In the genomic region with DNA sequence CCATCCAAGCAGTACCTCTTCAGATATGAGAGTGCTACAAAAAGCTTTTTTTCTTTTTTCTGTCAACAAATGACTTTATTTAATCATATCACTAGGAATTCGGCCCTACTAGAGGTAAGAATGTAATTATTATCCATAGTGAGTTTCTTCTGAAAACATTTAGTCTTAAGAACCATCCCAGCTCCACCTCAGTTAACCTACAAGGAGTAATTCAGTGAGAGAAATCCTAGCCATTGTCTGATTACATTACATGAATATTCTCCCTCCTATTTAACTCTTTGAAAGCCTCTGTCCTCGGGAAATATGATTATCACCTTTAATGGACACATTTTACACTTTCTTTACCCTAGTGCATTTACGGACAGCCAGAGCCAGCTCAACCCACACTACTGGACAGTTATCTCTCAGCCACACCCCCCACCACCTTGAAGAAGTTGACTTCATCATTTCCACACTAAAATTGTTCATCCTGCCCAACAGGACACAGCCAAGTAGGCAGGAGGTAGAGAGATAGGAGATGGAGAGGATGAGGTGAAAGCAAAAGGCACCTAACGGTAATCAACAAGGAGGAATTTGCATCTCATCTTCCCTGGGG, we compare ENCODE assay signal across 10 cellular contexts. TPM values are rescaled to one million over a fixed set of nuclear protein-coding genes. Genes with fewer than 3 reads are reported as not detected.
A peak's percentile ranks its signal among the peaks of the same experiment; 100 is the strongest.
DNase-seq lines count a peak whose midpoint lies in the region; ATAC-seq and TF ChIP-seq lines count a peak whose summit lies in the region.
"Had no signal": no experiment of that assay in that cellular context is flagged by ENCODE, and none has a peak within 500 bp of the region (broad histone marks: within the 10 kb centered on the region; RNA-seq: fewer than 3 reads in every experiment).

No MANE protein-coding gene starts in this region.

- H3K27me3 ChIP-seq in kidney epithelial cell (ENCODE audit: control insufficient read depth, insufficient read depth, low read length) (peaks cover 15% of the 10 kb centered on the region), thoracic aorta (replicated peaks; ENCODE audit: insufficient read depth) (no peaks in the 10 kb centered on the region), foreskin keratinocyte (peaks cover 37% of the 10 kb centered on the region)

- no peaks in the 10 kb centered on the region for H3K36me3 Mint-ChIP-seq in activated T-cell treated with anti-CD3 and anti-CD28 coated beads, Interleukin-2, amount 50 U/mL, for 24 hours (ENCODE audit: low read depth)
- no peaks in the 10 kb centered on the region for H3K36me3 Mint-ChIP-seq in activated naive CD8-positive, alpha-beta T cell treated with anti-CD3 and anti-CD28 coated beads, Interleukin-2, amount 50 U/mL, for 24 hours (ENCODE audit: low read depth)

- DNase-seq in activated T-cell treated with anti-CD3 and anti-CD28 coated beads, Interleukin-2, amount 50 U/mL, for 24 hours, result no peak
- no peak for DNase-seq in activated T-cell treated with anti-CD3 and anti-CD28 coated beads, Interleukin-2, amount 50 U/mL, for 1 hour
- DNase-seq in activated naive CD8-positive, alpha-beta T cell treated with anti-CD3 and anti-CD28 coated beads, Interleukin-2, amount 50 U/mL, for 24 hours, result no peak
- DNase-seq in kidney epithelial cell (ENCODE audit: low read depth) (no peak), thoracic aorta (ENCODE audit: low spot score) (no peak), foreskin keratinocyte (no peak)

- H3K4me1 Mint-ChIP-seq in activated T-cell treated with anti-CD3 and anti-CD28 coated beads, Interleukin-2, amount 50 U/mL, for 24 hours (ENCODE audit: low read depth), result peaks cover 14% of the 10 kb centered on the region
- peaks cover 10% of the 10 kb centered on the region for H3K4me1 Mint-ChIP-seq in activated naive CD8-positive, alpha-beta T cell treated with anti-CD3 and anti-CD28 coated beads, Interleukin-2, amount 50 U/mL, for 24 hours

- H3K27ac ChIP-seq in thoracic aorta (peak overlapping the region in 1 of 2 donors; percentile 51), foreskin keratinocyte (no peak overlapping the region)
- H3K27ac ChIP-seq: HL-60 had no signal

- no peaks in the 10 kb centered on the region for H3K9me3 ChIP-seq in thoracic aorta

- peaks cover 48% of the 10 kb centered on the region for H3K27me3 Mint-ChIP-seq in activated T-cell treated with anti-CD3 and anti-CD28 coated beads, Interleukin-2, amount 50 U/mL, for 24 hours
- H3K27me3 Mint-ChIP-seq in activated naive CD8-positive, alpha-beta T cell treated with anti-CD3 and anti-CD28 coated beads, Interleukin-2, amount 50 U/mL, for 24 hours, result peaks cover 50% of the 10 kb centered on the region

- H3K4me3 ChIP-seq in kidney epithelial cell (ENCODE audit: low read depth, low read length) (peak overlapping the region; percentile 50), thoracic aorta (peak overlapping the region; percentile 97)

- H3K4me3 Mint-ChIP-seq in activated T-cell treated with anti-CD3 and anti-CD28 coated beads, Interleukin-2, amount 50 U/mL, for 24 hours, result peak overlapping the region; percentile 73
- H3K4me3 Mint-ChIP-seq in activated naive CD8-positive, alpha-beta T cell treated with anti-CD3 and anti-CD28 coated beads, Interleukin-2, amount 50 U/mL, for 24 hours, result peak overlapping the region; percentile 54

- peaks cover 9 to 22% of the 10 kb centered on the region in 2 donors for H3K4me1 ChIP-seq in thoracic aorta (ENCODE audit: control insufficient read depth in 1 of 2, low read depth in 2 of 2)
- H3K4me1 ChIP-seq in foreskin keratinocyte, result no peaks in the 10 kb centered on the region

- H3K36me3 ChIP-seq in kidney epithelial cell (ENCODE audit: control insufficient read depth, insufficient read depth, low read length), result no peaks in the 10 kb centered on the region
- no peaks in the 10 kb centered on the region for H3K36me3 ChIP-seq in thoracic aorta

- no peak for ATAC-seq in activated naive CD8-positive, alpha-beta T cell treated with anti-CD3 and anti-CD28 coated beads, Interleukin-2, amount 50 U/mL, for 24 hours
- ATAC-seq in thoracic aorta (ENCODE audit: insufficient number of reproducible peaks, low FRiP score, low read depth) (no peak), foreskin keratinocyte (no peak), GM18867 (IDR thresholded peaks at IDR 0.05; ENCODE audit: unreplicated experiment) (no peak), HG02623 (IDR thresholded peaks at IDR 0.05; ENCODE audit: unreplicated experiment) (no peak)

- no peak overlapping the region for H3K27ac Mint-ChIP-seq in activated T-cell treated with anti-CD3 and anti-CD28 coated beads, Interleukin-2, amount 50 U/mL, for 24 hours
- H3K27ac Mint-ChIP-seq in activated naive CD8-positive, alpha-beta T cell treated with anti-CD3 and anti-CD28 coated beads, Interleukin-2, amount 50 U/mL, for 24 hours, result no peak overlapping the region

- H3K9me3 Mint-ChIP-seq in activated T-cell treated with anti-CD3 and anti-CD28 coated beads, Interleukin-2, amount 50 U/mL, for 24 hours, result no peaks in the 10 kb centered on the region
- no peaks in the 10 kb centered on the region for H3K9me3 Mint-ChIP-seq in activated naive CD8-positive, alpha-beta T cell treated with anti-CD3 and anti-CD28 coated beads, Interleukin-2, amount 50 U/mL, for 24 hours

- TF ChIP-seq CTCF in kidney epithelial cell (IDR thresholded peaks at IDR 0.05; ENCODE audit: insufficient read depth, low read length, poor library complexity, severe bottlenecking), result no peak
- TF ChIP-seq CTCF in thoracic aorta (IDR thresholded peaks at IDR 0.05), result no peak
- no peak for TF ChIP-seq CTCF in foreskin keratinocyte (conservative IDR thresholded peaks at IDR 0.05)

RNA-seq across cellular contexts. Expression of a gene that starts 1.3 kb away (rescaled TPM):
- total RNA-seq in kidney epithelial cell, result not detected in 2 replicates
- total RNA-seq in thoracic aorta, result 10 to 100 TPM; 23.0 to 51.1 TPM
- not detected in 2 replicates for total RNA-seq in foreskin keratinocyte
- not detected in 2 replicates for polyA plus RNA-seq in foreskin keratinocyte
- total RNA-seq: T-helper 2 cell treated with Interferon-gamma antibody and Interleukin-4, amounts not matched to agents 100 ng/mL and 5 ng/mL, for 36 hours had no signal

Comparison
In these comparisons a context has a peak if more than half of its experiments do, and no peak if none do; other contexts are left out.
1. RNA of a gene that starts 1.3 kb away (total RNA-seq): 23.0 to 51.1 TPM in thoracic aorta; not detected in kidney epithelial cell and not detected in foreskin keratinocyte; every median in the first group is over 10 times any median in the second.